In the genomic region with DNA sequence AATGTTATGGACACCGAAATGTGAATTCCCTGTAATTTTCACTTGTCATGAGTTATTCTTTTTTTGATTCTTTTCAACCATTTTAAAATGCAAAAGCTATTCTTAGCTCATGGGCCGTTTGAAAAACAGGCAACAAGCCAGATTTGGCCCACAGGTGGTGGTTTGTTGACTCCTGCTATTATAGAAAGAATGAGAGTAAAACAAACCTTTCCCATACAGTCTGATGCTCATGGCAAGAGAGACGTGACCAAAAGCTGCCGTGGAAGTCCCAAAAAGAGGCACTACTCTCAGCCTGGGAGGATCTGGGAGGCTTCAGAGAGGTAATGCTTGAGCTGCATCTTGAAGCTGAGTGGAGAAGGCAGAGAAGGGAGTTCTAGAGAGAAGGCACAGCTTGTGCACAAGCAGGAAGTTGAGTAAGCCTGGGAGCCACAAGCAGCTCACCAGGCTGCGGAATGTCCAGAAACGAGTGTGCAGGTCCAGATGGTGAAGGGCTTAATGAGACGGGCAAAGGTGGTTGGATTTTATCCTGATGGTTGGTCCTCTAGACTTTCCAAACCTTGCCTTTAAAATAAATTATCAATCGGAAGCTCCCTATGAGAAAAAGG, we compare ENCODE assay signal across 11 cellular contexts. TPM values are rescaled to one million over a fixed set of nuclear protein-coding genes. Genes with fewer than 3 reads are reported as not detected.
DNase-seq lines count a peak whose midpoint lies in the region; ATAC-seq, FAIRE-seq and TF ChIP-seq lines count a peak whose summit lies in the region.
"Had no signal": no experiment of that assay in that cellular context is flagged by ENCODE, and none has a peak within 500 bp of the region (broad histone marks: within the 10 kb centered on the region; RNA-seq: fewer than 3 reads in every experiment).

No MANE protein-coding gene starts in this region.

- H4K20me1 ChIP-seq in OCI-LY1 (ENCODE audit: insufficient read depth, low read length), result no peaks in the 10 kb centered on the region
- H4K20me1 ChIP-seq in hepatocyte (ENCODE audit: insufficient read depth, poor library complexity, severe bottlenecking), result no peaks in the 10 kb centered on the region

- H3K4me3 ChIP-seq in Caco-2 (ENCODE audit: low read depth, low read length), result no peak overlapping the region
- peak overlapping the region; percentile 6 for H3K4me3 ChIP-seq in OCI-LY1 (ENCODE audit: low read depth, low read length, poor library complexity, severe bottlenecking)
- no peak overlapping the region for H3K4me3 ChIP-seq in hepatocyte

- POLR2A ChIA-PET in Caco-2 (lab: Charles Lee), result no interaction called here

- H3K4me1 Mint-ChIP-seq in Caco-2 (ENCODE audit: low read depth, unreplicated experiment), result peaks cover 20% of the 10 kb centered on the region

- H3K4me2 ChIP-seq in OCI-LY1 (ENCODE audit: low read length) (peak overlapping the region; percentile 36), hepatocyte (no peak overlapping the region)

- intact Hi-C loops in Caco-2 (cut with micrococcal nuclease; ENCODE audit: unreplicated experiment), result no loop called here

- H3K4me1 ChIP-seq in Caco-2 (peaks cover 15% of the 10 kb centered on the region), OCI-LY1 (ENCODE audit: insufficient read depth, low read length, severe bottlenecking) (peaks cover 21% of the 10 kb centered on the region), hepatocyte (ENCODE audit: insufficient read depth) (no peaks in the 10 kb centered on the region)

- H3K4me3 Mint-ChIP-seq in Caco-2 (ENCODE audit: unreplicated experiment), result no peak overlapping the region
- H3K4me3 Mint-ChIP-seq: stimulated activated naive CD8-positive, alpha-beta T cell treated with anti-CD3 and anti-CD28 coated beads, Interleukin-15, Interleukin-2, amounts not matched to agents 100 ng/mL and 50 ng/mL, for 24 hours had no signal

- H3K36me3 Mint-ChIP-seq in Caco-2 (ENCODE audit: insufficient read depth, unreplicated experiment), result peaks cover 6% of the 10 kb centered on the region

- TF ChIP-seq CTCF in Caco-2 (IDR thresholded peaks at IDR 0.05; ENCODE audit: insufficient read depth in 1 of 2, low read depth in 1 of 2, low read length in 1 of 2, severe bottlenecking in 1 of 2, unreplicated experiment in 1 of 2) (no peak), OCI-LY1 (IDR thresholded peaks at IDR 0.05; ENCODE audit: low read length) (no peak), hepatocyte (IDR thresholded peaks at IDR 0.05; ENCODE audit: poor library complexity) (no peak)

- CTCF ChIA-PET in Caco-2 (lab: Charles Lee), result no interaction called here

- peak; percentile 97 for FAIRE-seq in GM19239 (lab: Jason Lieb, UNC)

- peak; percentile 90 for ATAC-seq in HG03108 (IDR thresholded peaks at IDR 0.05; ENCODE audit: unreplicated experiment)
- ATAC-seq: esophagus mucosa had no signal

- no peak overlapping the region for H2AFZ ChIP-seq in OCI-LY1 (ENCODE audit: low read length)
- no peak overlapping the region for H2AFZ ChIP-seq in hepatocyte

- peak overlapping the region; percentile 37 for H3K27ac Mint-ChIP-seq in Caco-2 (ENCODE audit: unreplicated experiment)
- H3K27ac Mint-ChIP-seq: stimulated activated naive CD8-positive, alpha-beta T cell treated with anti-CD3 and anti-CD28 coated beads, Interleukin-15, Interleukin-2, amounts not matched to agents 100 ng/mL and 50 ng/mL, for 24 hours had no signal

- peaks cover 2% of the 10 kb centered on the region for H3K36me3 ChIP-seq in Caco-2 (ENCODE audit: control insufficient read depth, insufficient read depth, low read length)
- no peaks in the 10 kb centered on the region for H3K36me3 ChIP-seq in OCI-LY1 (ENCODE audit: insufficient read depth, low read length)
- no peaks in the 10 kb centered on the region for H3K36me3 ChIP-seq in hepatocyte (replicated peaks; ENCODE audit: insufficient read depth, low read depth)

- H3K27me3 ChIP-seq in Caco-2 (replicated peaks; ENCODE audit: control insufficient read depth, insufficient read depth, low read length) (no peaks in the 10 kb centered on the region), OCI-LY1 (ENCODE audit: insufficient read depth, low read length) (no peaks in the 10 kb centered on the region), hepatocyte (peaks cover 12% of the 10 kb centered on the region)

- H3K9me3 ChIP-seq in Caco-2, result no peaks in the 10 kb centered on the region
- no peaks in the 10 kb centered on the region for H3K9me3 ChIP-seq in OCI-LY1 (ENCODE audit: low read length)
- H3K9me3 ChIP-seq in hepatocyte (ENCODE audit: low read depth), result no peaks in the 10 kb centered on the region

- H3K79me2 ChIP-seq in OCI-LY1 (ENCODE audit: insufficient read depth, low read length), result no peaks in the 10 kb centered on the region
- peaks cover 50% of the 10 kb centered on the region for H3K79me2 ChIP-seq in hepatocyte

- no peak overlapping the region; the same call in 1 of the 2 replicates for H3K9ac ChIP-seq in OCI-LY1 (ENCODE audit: low read length)

- peak overlapping the region; percentile 48 for H3K27ac ChIP-seq in OCI-LY1 (ENCODE audit: low read depth, low read length, poor library complexity, severe bottlenecking)
- H3K27ac ChIP-seq in hepatocyte, result no peak overlapping the region

- peaks cover 10% of the 10 kb centered on the region for H3K9me3 Mint-ChIP-seq in Caco-2 (ENCODE audit: unreplicated experiment)

- H3F3A ChIP-seq in OCI-LY1 (ENCODE audit: insufficient read depth, low read length), result no peaks in the 10 kb centered on the region

- BruUV-seq in Caco-2 (replicated peaks; lab: Mats Ljungman, UMichigan), result no TSS peak

- WGBS in hepatocyte (ENCODE audit: low lambda C conversion rate, missing lambda C conversion rate), result 88% methylated on average over 8 of the region's 8 CpGs

- no peak for DNase-seq in Caco-2
- DNase-seq in GM19239 (ENCODE audit: insufficient read length, low spot score), result peak; percentile 18
- no peak for DNase-seq in hepatocyte (ENCODE audit: low spot score)
- no peak for DNase-seq in HuH-7.5 (ENCODE audit: low spot score)
- no peak for DNase-seq in nucleus accumbens (lab: John Stamatoyannopoulos, UW)
- no peak for DNase-seq in NCI-H128 (lab: John Stamatoyannopoulos, UW; ENCODE audit: unreplicated experiment)
- DNase-seq: NCI-H1694 had no signal

- no peaks in the 10 kb centered on the region for H3K27me3 Mint-ChIP-seq in Caco-2 (ENCODE audit: insufficient read depth, unreplicated experiment)
- H3K27me3 Mint-ChIP-seq: stimulated activated naive CD8-positive, alpha-beta T cell treated with anti-CD3 and anti-CD28 coated beads, Interleukin-15, Interleukin-2, amounts not matched to agents 100 ng/mL and 50 ng/mL, for 24 hours had no signal

- H3K9me2 ChIP-seq in OCI-LY1 (ENCODE audit: low read depth, low read length) (no peaks in the 10 kb centered on the region), hepatocyte (replicated peaks; ENCODE audit: insufficient read depth) (no peaks in the 10 kb centered on the region)

RNA-seq across cellular contexts. Expression of gene PLXNC1, which starts 9.6 kb away (rescaled TPM):
- total RNA-seq in Caco-2 (2022) (41.3 and 47.7 TPM in 2 replicates), hepatocyte (17.8 and 23.2 TPM in 2 replicates)
- 6.7 and 7.1 TPM in 2 replicates for polyA plus RNA-seq in hepatocyte
